ENCODE assay signal across 17 cellular contexts in the genomic region with DNA sequence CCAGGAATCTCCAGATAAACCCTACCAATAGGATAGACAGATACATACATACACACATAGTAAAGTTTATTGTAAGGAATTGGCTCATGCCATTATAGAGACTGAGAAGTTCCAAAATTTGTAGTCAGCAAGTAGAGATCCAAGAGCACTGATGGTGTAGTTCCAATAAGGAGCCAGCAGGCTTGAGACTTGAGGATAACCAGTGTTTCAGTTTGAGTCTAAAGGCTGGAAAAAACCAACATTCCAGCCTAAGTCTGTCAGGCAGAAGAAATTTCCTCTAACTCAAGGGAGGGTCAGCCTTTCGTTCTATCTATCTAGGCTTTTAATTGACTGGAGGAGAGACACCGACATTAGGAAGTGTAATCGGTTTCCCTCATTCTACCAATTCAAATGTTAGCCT.
"Had no signal": no experiment of that assay in that cellular context is flagged by ENCODE, and none has a peak within 500 bp of the region (broad histone marks: within the 10 kb centered on the region; RNA-seq: fewer than 3 reads in every experiment).

No MANE protein-coding gene starts in this region.

- H3K4me3 ChIP-seq: adrenal gland, colonic mucosa, esophagus squamous epithelium, gastrocnemius medialis, left lung, mucosa of descending colon, thyroid gland had no signal

- DNase-seq: activated CD4-positive, alpha-beta memory T cell treated with anti-CD3 and anti-CD28 coated beads for 36 hours; activated CD4-positive, alpha-beta T cell treated with anti-CD3 and anti-CD28 coated beads for 36 hours; activated naive CD4-positive, alpha-beta T cell treated with anti-CD3 and anti-CD28 coated beads, Interleukin-2, amount 50 U/mL, for 16 hours; activated T-cell treated with anti-CD3 and anti-CD28 coated beads, Interleukin-2, amount 50 U/mL, for 24 hours; adrenal gland; colonic mucosa; esophagus squamous epithelium; gastrocnemius medialis; left lung; mucosa of descending colon; naive thymus-derived CD8-positive, alpha-beta T cell; stimulated activated naive B cell treated with anti-CD40 and anti-IgM and Interleukin-4, amounts not matched to agents 10 μg/mL and 1 μg/mL and 100 μg/mL, for 72 hours; T-cell; thyroid gland had no signal

- H3K36me3 Mint-ChIP-seq: activated CD4-positive, alpha-beta memory T cell treated with anti-CD3 and anti-CD28 coated beads for 36 hours; naive thymus-derived CD8-positive, alpha-beta T cell; stimulated activated naive B cell treated with anti-CD40 and anti-IgM and Interleukin-4, amounts not matched to agents 10 μg/mL and 1 μg/mL and 100 μg/mL, for 72 hours; T-cell had no signal

- H3K27me3 Mint-ChIP-seq: stimulated activated naive B cell treated with anti-CD40 and anti-IgM and Interleukin-4, amounts not matched to agents 10 μg/mL and 1 μg/mL and 100 μg/mL, for 72 hours had no signal

- H3K9ac ChIP-seq: parathyroid adenoma had no signal

- ATAC-seq: activated CD4-positive, alpha-beta T cell treated with anti-CD3 and anti-CD28 coated beads for 36 hours; gastrocnemius medialis; left lung; mucosa of descending colon; naive thymus-derived CD8-positive, alpha-beta T cell; stimulated activated naive B cell treated with anti-CD40 and anti-IgM and Interleukin-4, amounts not matched to agents 10 μg/mL and 1 μg/mL and 100 μg/mL, for 72 hours; T-cell had no signal

- H3K36me3 ChIP-seq: adrenal gland, colonic mucosa, esophagus squamous epithelium, gastrocnemius medialis, left lung, neutrophil, thyroid gland had no signal

- H3K4me1 ChIP-seq: adrenal gland, colonic mucosa, esophagus squamous epithelium, gastrocnemius medialis, left lung, parathyroid adenoma, thyroid gland had no signal

- H3K4me1 Mint-ChIP-seq: activated CD4-positive, alpha-beta T cell treated with anti-CD3 and anti-CD28 coated beads for 36 hours; naive thymus-derived CD8-positive, alpha-beta T cell; stimulated activated naive B cell treated with anti-CD40 and anti-IgM and Interleukin-4, amounts not matched to agents 10 μg/mL and 1 μg/mL and 100 μg/mL, for 72 hours; T-cell had no signal

- H3K9me3 Mint-ChIP-seq: activated CD4-positive, alpha-beta memory T cell treated with anti-CD3 and anti-CD28 coated beads for 36 hours; activated T-cell treated with anti-CD3 and anti-CD28 coated beads, Interleukin-2, amount 50 U/mL, for 24 hours; T-cell had no signal

- H3K27ac Mint-ChIP-seq: activated CD4-positive, alpha-beta memory T cell treated with anti-CD3 and anti-CD28 coated beads for 36 hours; activated CD4-positive, alpha-beta T cell treated with anti-CD3 and anti-CD28 coated beads for 36 hours; activated T-cell treated with anti-CD3 and anti-CD28 coated beads, Interleukin-2, amount 50 U/mL, for 24 hours; naive thymus-derived CD8-positive, alpha-beta T cell; stimulated activated naive B cell treated with anti-CD40 and anti-IgM and Interleukin-4, amounts not matched to agents 10 μg/mL and 1 μg/mL and 100 μg/mL, for 72 hours; T-cell had no signal

- H3K27ac ChIP-seq: adrenal gland, colonic mucosa, esophagus squamous epithelium, gastrocnemius medialis, left lung, neutrophil, parathyroid adenoma, thyroid gland, VCaP had no signal

- H3K4me3 Mint-ChIP-seq: activated CD4-positive, alpha-beta memory T cell treated with anti-CD3 and anti-CD28 coated beads for 36 hours; activated CD4-positive, alpha-beta T cell treated with anti-CD3 and anti-CD28 coated beads for 36 hours; activated T-cell treated with anti-CD3 and anti-CD28 coated beads, Interleukin-2, amount 50 U/mL, for 24 hours; naive thymus-derived CD8-positive, alpha-beta T cell; stimulated activated naive B cell treated with anti-CD40 and anti-IgM and Interleukin-4, amounts not matched to agents 10 μg/mL and 1 μg/mL and 100 μg/mL, for 72 hours; T-cell had no signal

- H3K27me3 ChIP-seq: adrenal gland, colonic mucosa, esophagus squamous epithelium, gastrocnemius medialis, left lung, neutrophil, thyroid gland had no signal

- H3K9me3 ChIP-seq: adrenal gland, colonic mucosa, esophagus squamous epithelium, gastrocnemius medialis, left lung, mucosa of descending colon, neutrophil, thyroid gland had no signal
